In genomic region chr10:72321248-72322029, GRCh38 we compare ENCODE assay signal across 8 cellular contexts. TPM values are rescaled to one million over a fixed set of nuclear protein-coding genes. Genes with fewer than 3 reads are reported as not detected.
DNase-seq lines count a peak whose midpoint lies in the region; TF ChIP-seq lines count a peak whose summit lies in the region.

No MANE protein-coding gene starts in this region.

- 0 out of 22 replicates have a peak, but pooled peaks cover 0 to 6% (median 0%) of the 10 kb centered on the region in 11 experiments for H3K9me3 ChIP-seq in BLaER1 treated with 17β-estradiol and CSF1 and Interleukin-3, amounts not matched to agents 10 nM and 100 nM (replicated peaks in 1 of 11)
- no peaks in the 10 kb centered on the region for H3K9me3 ChIP-seq in MM.1S (replicated peaks; ENCODE audit: insufficient read depth, low read length)
- no peaks in the 10 kb centered on the region for H3K9me3 ChIP-seq in colonic mucosa
- H3K9me3 ChIP-seq in neural cell (ENCODE audit: low read length) = no peaks in the 10 kb centered on the region

- peak overlapping the region in 8 of 10 experiments; percentile 12 to 66 (median 46); a peak in 12 of 20 replicates for H3K4me3 ChIP-seq in BLaER1 treated with 17β-estradiol and CSF1 and Interleukin-3, amounts not matched to agents 10 nM and 100 nM
- H3K4me3 ChIP-seq in MM.1S (ENCODE audit: low read length) (no peak overlapping the region), colonic mucosa (no peak overlapping the region), neural cell (ENCODE audit: low read length) (no peak overlapping the region)

- intact Hi-C loops in colonic mucosa (cut with DNase I) = loop anchor here (5.0 kb wide), 1 partner anchor 44 kb away; no protein-coding TSS in a partner anchor

- no peak overlapping the region for H3K4me3 Mint-ChIP-seq in endothelial cell (ENCODE audit: unreplicated experiment)

- peak overlapping the region; percentile 88 to 95 (median 92) for H3K9ac ChIP-seq in BLaER1 treated with 17β-estradiol and CSF1 and Interleukin-3, amounts not matched to agents 10 nM and 100 nM
- H3K9ac ChIP-seq in MM.1S (ENCODE audit: low read length) = peak overlapping the region; percentile 91
- peak overlapping the region; percentile 62 to 80 for H3K9ac ChIP-seq in colonic mucosa (ENCODE audit: low read depth in 2 of 2, low read length in 2 of 2)
- H3K9ac ChIP-seq in neural cell (ENCODE audit: low read length) = peak overlapping the region; percentile 31

- H3K79me2 ChIP-seq in MM.1S (ENCODE audit: low read length) = no peaks in the 10 kb centered on the region
- H3K79me2 ChIP-seq in neural cell (replicated peaks; ENCODE audit: insufficient read depth, low read length) = no peaks in the 10 kb centered on the region

- peaks cover 4% of the 10 kb centered on the region for H3K36me3 Mint-ChIP-seq in endothelial cell (ENCODE audit: low read depth, unreplicated experiment)

- H3K4me1 Mint-ChIP-seq in endothelial cell (ENCODE audit: unreplicated experiment) = peaks cover 38% of the 10 kb centered on the region

- no peak for TF ChIP-seq CTCF in MM.1S (IDR thresholded peaks at IDR 0.05; ENCODE audit: low read length)
- TF ChIP-seq CTCF in colonic mucosa (IDR thresholded peaks at IDR 0.05) = no peak
- TF ChIP-seq CTCF in neural cell (IDR thresholded peaks at IDR 0.05; ENCODE audit: poor library complexity, severe bottlenecking) = no peak
- no peak for TF ChIP-seq CTCF in endothelial cell (IDR thresholded peaks at IDR 0.05; ENCODE audit: unreplicated experiment)

- peaks cover 85 to 96% (median 92%) of the 10 kb centered on the region in 10 experiments for H3K4me1 ChIP-seq in BLaER1 treated with 17β-estradiol and CSF1 and Interleukin-3, amounts not matched to agents 10 nM and 100 nM
- H3K4me1 ChIP-seq in MM.1S (ENCODE audit: low read length) (peaks cover 44% of the 10 kb centered on the region), colonic mucosa (peaks cover 25% of the 10 kb centered on the region)

- TF ChIP-seq RAD21 in neural cell (conservative IDR thresholded peaks at IDR 0.05) = no peak

- H2AFZ ChIP-seq in MM.1S (ENCODE audit: low read length) (peak overlapping the region; percentile 40; the same call in 1 of the 2 replicates), neural cell (ENCODE audit: low read depth, low read length) (no peak overlapping the region)

- H3F3A ChIP-seq in MM.1S (ENCODE audit: insufficient read depth, low read length) (peaks cover 28% of the 10 kb centered on the region), neural cell (ENCODE audit: insufficient read depth, low read length, poor library complexity, severe bottlenecking) (no peaks in the 10 kb centered on the region)

- peaks cover 6% of the 10 kb centered on the region for H3K27me3 Mint-ChIP-seq in endothelial cell (ENCODE audit: unreplicated experiment)

- no peak for TF ChIP-seq EP300 in neural cell (conservative IDR thresholded peaks at IDR 0.05; ENCODE audit: poor library complexity, severe bottlenecking)

- H3K9me2 ChIP-seq in MM.1S (replicated peaks; ENCODE audit: insufficient read depth, low read length) (no peaks in the 10 kb centered on the region), neural cell (ENCODE audit: insufficient read depth, low read length) (no peaks in the 10 kb centered on the region)

- peak overlapping the region; percentile 89 to 98 (median 95) for H3K4me2 ChIP-seq in BLaER1 treated with 17β-estradiol and CSF1 and Interleukin-3, amounts not matched to agents 10 nM and 100 nM
- H3K4me2 ChIP-seq in MM.1S (ENCODE audit: low read depth, low read length) = peak overlapping the region; percentile 94; the same call in 1 of the 2 replicates
- H3K4me2 ChIP-seq in neural cell (ENCODE audit: low read length) = no peak overlapping the region

- DNase-seq in MM.1S (no peak), colonic mucosa (no peak), endothelial cell (ENCODE audit: low spot score) (no peak), DMS 273 treated with DMSO at 0.1 percent for 48 hours (lab: John Stamatoyannopoulos, UW) (no peak), NCI-H2029 treated with DMSO at 0.1 percent for 48 hours (lab: John Stamatoyannopoulos, UW) (no peak)
- DNase-seq in stimulated activated CD4-positive, alpha-beta T cell treated with anti-CD3 and anti-CD28 coated beads, Interleukin-4, amount 100 ng/mL, for 24 hours = no peak

- no peaks in the 10 kb centered on the region for H3K9me3 Mint-ChIP-seq in endothelial cell (ENCODE audit: unreplicated experiment)

- no peaks in the 10 kb centered on the region for H3K36me3 ChIP-seq in BLaER1 treated with 17β-estradiol and CSF1 and Interleukin-3, amounts not matched to agents 10 nM and 100 nM
- no peaks in the 10 kb centered on the region for H3K36me3 ChIP-seq in MM.1S (replicated peaks; ENCODE audit: insufficient read depth, low read length)
- H3K36me3 ChIP-seq in colonic mucosa = no peaks in the 10 kb centered on the region
- no peaks in the 10 kb centered on the region for H3K36me3 ChIP-seq in neural cell (ENCODE audit: insufficient read depth, low read length)

- no peak overlapping the region for H3K27ac Mint-ChIP-seq in endothelial cell (ENCODE audit: unreplicated experiment)

- no peaks in the 10 kb centered on the region for H4K20me1 ChIP-seq in BLaER1 treated with 17β-estradiol and CSF1 and Interleukin-3, amounts not matched to agents 10 nM and 100 nM
- no peaks in the 10 kb centered on the region for H4K20me1 ChIP-seq in MM.1S (ENCODE audit: insufficient read depth, low read length)
- no peaks in the 10 kb centered on the region for H4K20me1 ChIP-seq in neural cell (ENCODE audit: insufficient read depth)

- H3K27ac ChIP-seq in BLaER1 treated with 17β-estradiol and CSF1 and Interleukin-3, amounts not matched to agents 10 nM and 100 nM = peak overlapping the region; percentile 91 to 99 (median 99)
- H3K27ac ChIP-seq in MM.1S (ENCODE audit: low read length) = peak overlapping the region; percentile 95
- H3K27ac ChIP-seq in colonic mucosa = peak overlapping the region; percentile 81
- no peak overlapping the region for H3K27ac ChIP-seq in neural cell (ENCODE audit: low read length)

- no peaks in the 10 kb centered on the region for H3K27me3 ChIP-seq in BLaER1 treated with 17β-estradiol and CSF1 and Interleukin-3, amounts not matched to agents 10 nM and 100 nM
- H3K27me3 ChIP-seq in MM.1S (replicated peaks; ENCODE audit: insufficient read depth, low read length) = no peaks in the 10 kb centered on the region
- no peaks in the 10 kb centered on the region for H3K27me3 ChIP-seq in colonic mucosa
- no peaks in the 10 kb centered on the region for H3K27me3 ChIP-seq in neural cell (ENCODE audit: insufficient read depth, low read depth, low read length)

TF ChIP-seq in neural cell, 6 proteins besides CTCF, POLR2A, EP300 and RAD21:
- TF ChIP-seq EZH2 (IDR thresholded peaks at IDR 0.05; ENCODE audit: borderline replicate concordance, insufficient read depth, low read length, poor library complexity, severe bottlenecking) (no peak), REST (IDR thresholded peaks at IDR 0.05; ENCODE audit: borderline replicate concordance) (no peak), POLR2AphosphoS5 (IDR thresholded peaks at IDR 0.05) (no peak), SMC3 (conservative IDR thresholded peaks at IDR 0.05; ENCODE audit: poor library complexity) (no peak), MXI1 (conservative IDR thresholded peaks at IDR 0.05; ENCODE audit: poor library complexity, severe bottlenecking) (no peak), TAF1 (IDR thresholded peaks at IDR 0.05; ENCODE audit: low read depth) (no peak)

RNA-seq across cellular contexts. Expression of gene DNAJB12, which starts 33.3 kb away (rescaled TPM):
- total RNA-seq in colonic mucosa = 10 to 100 TPM; 29.4 to 37.9 TPM
- 20.1 and 24.5 TPM in 2 replicates for polyA plus RNA-seq in neural cell
- polyA minus RNA-seq in neural cell = 27.1 and 29.0 TPM in 2 replicates
- 20.5 TPM for total RNA-seq in endothelial cell (ENCODE audit: unreplicated experiment)

RNA-seq across cellular contexts. Expression of gene DDIT4, which starts 47.7 kb away (rescaled TPM):
- total RNA-seq in colonic mucosa (100 to 1,000 TPM in 1 of 2 donors, 10 to 100 TPM in 1; 45.5 to 147 TPM), endothelial cell (ENCODE audit: unreplicated experiment) (32.4 TPM)
- polyA plus RNA-seq in neural cell = 29.7 and 29.9 TPM in 2 replicates
- polyA minus RNA-seq in neural cell = 39.1 and 52.6 TPM in 2 replicates

Comparison
In these comparisons a context has a peak if more than half of its experiments do, and no peak if none do; other contexts are left out.
1. H3K4me3 ChIP-seq: peak in BLaER1 treated with 17β-estradiol and CSF1 and Interleukin-3, amounts not matched to agents 10 nM and 100 nM (8 of 10); none in MM.1S (single experiment), colonic mucosa (single experiment) and neural cell (single experiment).
2. H3K9ac ChIP-seq: peak in every context shown above with its lines; median percentile 92 in BLaER1 treated with 17β-estradiol and CSF1 and Interleukin-3, amounts not matched to agents 10 nM and 100 nM; 91 in MM.1S; 71 in colonic mucosa; 31 in neural cell.